ENCODE assay signal across 8 cellular contexts in the genomic region with DNA sequence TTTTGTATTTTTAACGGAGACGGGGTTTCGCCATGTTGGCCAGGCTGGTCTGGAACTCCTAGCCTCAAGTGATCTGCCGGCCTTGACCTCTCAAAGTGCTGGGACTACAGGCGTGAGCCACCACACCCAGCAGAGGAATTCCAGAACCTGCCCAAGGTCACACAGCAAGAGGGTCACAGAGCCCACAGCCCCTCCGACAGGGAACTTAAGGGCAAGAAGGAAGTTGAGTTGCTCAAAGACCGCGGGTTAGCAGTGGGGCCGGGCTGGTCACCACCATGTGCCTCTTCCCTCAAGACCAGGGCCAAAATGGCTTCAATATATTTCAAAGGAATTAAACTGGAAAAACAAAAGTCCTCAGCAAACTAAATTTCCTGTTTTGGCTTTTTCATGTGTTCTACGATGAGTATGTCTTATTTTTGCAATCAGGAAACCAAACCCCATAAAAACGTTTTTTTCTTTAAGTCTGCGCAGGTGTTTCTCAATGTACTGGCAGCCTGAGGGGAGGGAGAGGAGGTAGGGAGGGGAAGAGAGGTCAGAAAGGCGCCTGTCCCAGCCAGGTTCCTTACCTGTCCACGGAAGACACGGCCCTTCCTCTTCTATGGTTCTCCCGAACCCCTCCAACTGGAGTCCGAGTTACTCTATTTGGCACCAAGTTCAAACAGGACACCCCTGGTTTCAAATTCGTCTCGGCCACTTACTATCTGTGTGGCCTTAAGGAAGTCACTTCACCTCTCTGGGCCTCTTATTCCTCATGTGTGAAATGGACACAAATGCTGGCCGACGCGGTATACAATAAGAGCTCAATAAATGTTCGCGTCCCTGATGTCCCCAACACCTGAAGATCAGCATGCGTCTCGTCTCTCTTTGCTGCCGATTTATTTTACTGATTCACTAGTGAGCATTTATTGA. TPM values are rescaled to one million over a fixed set of nuclear protein-coding genes. Genes with fewer than 3 reads are reported as not detected.
DNase-seq lines count a peak whose midpoint lies in the region; ATAC-seq, FAIRE-seq and TF ChIP-seq lines count a peak whose summit lies in the region.

No MANE protein-coding gene starts in this region.

- peaks cover 3 to 11% of the 10 kb centered on the region in 2 donors for H3K36me3 Mint-ChIP-seq in activated T-cell treated with anti-CD3 and anti-CD28 coated beads, Interleukin-2, amount 50 U/mL, for 72 hours (ENCODE audit: insufficient read depth in 2 of 2)

- peak overlapping the region; percentile 87 for H2AFZ ChIP-seq in SK-N-SH (ENCODE audit: low read depth)

- no peaks in the 10 kb centered on the region for H3K9me2 ChIP-seq in SK-N-SH

- no peak for TF ChIP-seq RAD21 in SK-N-SH (IDR thresholded peaks at IDR 0.05; ENCODE audit: low read length)

- no peaks in the 10 kb centered on the region for H3K9me3 Mint-ChIP-seq in activated T-cell treated with anti-CD3 and anti-CD28 coated beads, Interleukin-2, amount 50 U/mL, for 72 hours

- no peak for TF ChIP-seq POLR2A in GM12892 (IDR thresholded peaks at IDR 0.05; ENCODE audit: low read depth, low read length)

- peak overlapping the region; percentile 71 for H3K9ac ChIP-seq in SK-N-SH

- H3K4me1 ChIP-seq in SK-N-SH (ENCODE audit: control insufficient read depth in 1 of 2, insufficient read depth in 2 of 2, low read depth in 1 of 2, low read length in 1 of 2) (peaks cover 0 to 13% of the 10 kb centered on the region in 2 experiments; a peak in 1 of 4 replicates), left ventricle myocardium inferior (peaks cover 42% of the 10 kb centered on the region)

- intact Hi-C loops in left ventricle myocardium inferior (cut with micrococcal nuclease) (no loop called here), sciatic nerve (cut with DNase I) (no loop called here)

- DNase-seq in SK-N-SH (no peak), left ventricle myocardium inferior (peak; percentile 36), sciatic nerve (ENCODE audit: low spot score) (peak; percentile 70), NCI-H187 treated with DMSO at 0.1 percent for 48 hours (lab: John Stamatoyannopoulos, UW) (no peak), GM12892 (ENCODE audit: insufficient read length) (no peak)
- peak in 1 of 2 donors; percentile 10 for DNase-seq in activated T-cell treated with anti-CD3 and anti-CD28 coated beads, Interleukin-2, amount 50 U/mL, for 72 hours

- H3K79me2 ChIP-seq in SK-N-SH (ENCODE audit: insufficient read depth), result no peaks in the 10 kb centered on the region

- H3K27ac ChIP-seq in SK-N-SH (ENCODE audit: low read depth in 2 of 2, low read length in 1 of 2) (peak overlapping the region in 1 of 2 experiments; percentile 51; a peak in 1 of 4 replicates), left ventricle myocardium inferior (replicated peaks) (peak overlapping the region; percentile 85)

- H3K4me1 Mint-ChIP-seq in activated T-cell treated with anti-CD3 and anti-CD28 coated beads, Interleukin-2, amount 50 U/mL, for 72 hours (ENCODE audit: low read depth), result peaks cover 27% of the 10 kb centered on the region

- H3K36me3 ChIP-seq in SK-N-SH (replicated peaks in 1 of 2; ENCODE audit: control insufficient read depth in 1 of 2, insufficient read depth in 2 of 2, low read length in 1 of 2), result no peaks in the 10 kb centered on the region
- peaks cover 22% of the 10 kb centered on the region for H3K36me3 ChIP-seq in left ventricle myocardium inferior

- H3K4me3 Mint-ChIP-seq in activated T-cell treated with anti-CD3 and anti-CD28 coated beads, Interleukin-2, amount 50 U/mL, for 72 hours, result peak overlapping the region; percentile 96 to 99

- ATAC-seq in SK-N-SH treated with all-trans-retinoic acid at 6 μM for 48 hours (no peak), HG03460 (IDR thresholded peaks at IDR 0.05; ENCODE audit: unreplicated experiment) (peak; percentile 17), sciatic nerve (peak; percentile 38)
- ATAC-seq in activated T-cell treated with anti-CD3 and anti-CD28 coated beads, Interleukin-2, amount 50 U/mL, for 72 hours (replicated peaks in 1 of 2), result peak; percentile 22 to 25

- H3K27ac Mint-ChIP-seq in activated T-cell treated with anti-CD3 and anti-CD28 coated beads, Interleukin-2, amount 50 U/mL, for 72 hours, result peak overlapping the region; percentile 92

- WGBS in SK-N-SH (ENCODE audit: low lambda C conversion rate), result 51% methylated on average over 27 of the region's 27 CpGs

- no peak for TF ChIP-seq CTCF in SK-N-SH (IDR thresholded peaks at IDR 0.05)
- no peak for TF ChIP-seq CTCF in left ventricle myocardium inferior (IDR thresholded peaks at IDR 0.05; ENCODE audit: borderline replicate concordance)

- no peaks in the 10 kb centered on the region for H4K20me1 ChIP-seq in SK-N-SH (ENCODE audit: insufficient read depth)

- TF ChIP-seq EP300 in SK-N-SH (IDR thresholded peaks at IDR 0.05; ENCODE audit: borderline replicate concordance in 1 of 2, low read depth in 1 of 2, low read length in 1 of 2), result no peak

- H3K27me3 Mint-ChIP-seq in activated T-cell treated with anti-CD3 and anti-CD28 coated beads, Interleukin-2, amount 50 U/mL, for 72 hours (ENCODE audit: low read depth), result no peaks in the 10 kb centered on the region

- no peaks in the 10 kb centered on the region for H3F3A ChIP-seq in SK-N-SH (replicated peaks; ENCODE audit: insufficient read depth)

- H3K27me3 ChIP-seq in SK-N-SH (ENCODE audit: insufficient read depth) (no peaks in the 10 kb centered on the region), left ventricle myocardium inferior (ENCODE audit: low read depth) (no peaks in the 10 kb centered on the region)

- H3K9me3 ChIP-seq in SK-N-SH (no peaks in the 10 kb centered on the region), left ventricle myocardium inferior (replicated peaks) (no peaks in the 10 kb centered on the region)

- POLR2A ChIA-PET in SK-N-SH (lab: Yijun Ruan, JAX), result interaction anchor here (0.5 kb wide), 1 partner anchor 88 kb away, joined by 3 read pairs; the partner anchor contains the start of gene SDSL

- FAIRE-seq in GM12892 (lab: Jason Lieb, UNC), result no peak

- H3K4me2 ChIP-seq in SK-N-SH, result peak overlapping the region; percentile 94

- H3K4me3 ChIP-seq in SK-N-SH (ENCODE audit: low read depth in 2 of 2, low read length in 1 of 2), result peak overlapping the region; percentile 63 to 76
- H3K4me3 ChIP-seq in left ventricle myocardium inferior, result peak overlapping the region; percentile 92

- CTCF ChIA-PET in SK-N-SH (lab: Yijun Ruan, JAX), result interaction anchor here (0.8 to 1.1 kb wide), 2 partner anchors 13 to 121 kb away, joined by 3 to 4 read pairs; no protein-coding TSS in a partner anchor

TF ChIP-seq in SK-N-SH, 30 proteins besides CTCF, POLR2A, EP300 and RAD21 (continues in another document):
- no peak for TF ChIP-seq MEF2A (IDR thresholded peaks at IDR 0.05; ENCODE audit: borderline replicate concordance, low read depth)
- no peak for TF ChIP-seq ELF1 (IDR thresholded peaks at IDR 0.05)

TF ChIP-seq in SK-N-SH treated with all-trans-retinoic acid at 6 μM for 48 hours, 23 proteins besides CTCF, POLR2A, EP300 and RAD21 (continues in another document):
- TF ChIP-seq PPARA (CRISPR knock-in tag; IDR thresholded peaks at IDR 0.05; ENCODE audit: borderline replicate concordance), result no peak
- TF ChIP-seq CSDC2 (CRISPR knock-in tag; IDR thresholded peaks at IDR 0.05), result no peak
- TF ChIP-seq BACH2 (CRISPR knock-in tag; IDR thresholded peaks at IDR 0.05; ENCODE audit: borderline replicate concordance), result no peak
- no peak for TF ChIP-seq ARNTL (CRISPR knock-in tag; IDR thresholded peaks at IDR 0.05; ENCODE audit: borderline replicate concordance, low read depth)
- no peak for TF ChIP-seq PATZ1 (CRISPR knock-in tag; IDR thresholded peaks at IDR 0.05; ENCODE audit: borderline replicate concordance)
- TF ChIP-seq RARB (CRISPR knock-in tag; IDR thresholded peaks at IDR 0.05), result no peak
- TF ChIP-seq ZFP3 (CRISPR knock-in tag; IDR thresholded peaks at IDR 0.05), result no peak
- no peak for TF ChIP-seq ZC3H10 (CRISPR knock-in tag; IDR thresholded peaks at IDR 0.05)
- no peak for TF ChIP-seq ZNF8 (CRISPR knock-in tag; IDR thresholded peaks at IDR 0.05)
- TF ChIP-seq OSR1 (CRISPR knock-in tag; IDR thresholded peaks at IDR 0.05), result no peak

RNA-seq across cellular contexts. Expression of gene SLC8B1, which starts 0.8 kb away (rescaled TPM):
- 12.0 and 12.9 TPM in 2 replicates for polyA plus RNA-seq in SK-N-SH (2012; rRNA removed)
- 6.1 and 6.3 TPM in 2 replicates for polyA plus RNA-seq in SK-N-SH (2012; cell fraction: cytosol; rRNA removed)
- polyA plus RNA-seq in SK-N-SH (2012; cell fraction: nucleus; rRNA removed), result 45.4 and 66.1 TPM in 2 replicates
- total RNA-seq in activated T-cell treated with anti-CD3 and anti-CD28 coated beads, Interleukin-2, amount 50 U/mL, for 72 hours, result 10 to 100 TPM; 25.9 to 27.4 TPM
- total RNA-seq in left ventricle myocardium inferior (9.2 TPM), sciatic nerve (34.3 TPM)
- polyA plus RNA-seq in GM12892 (2012; ENCODE audit: missing spikeins), result 4.2 TPM

RNA-seq across cellular contexts. Expression of gene PLBD2, which starts 24.3 kb away (rescaled TPM):
- polyA plus RNA-seq in SK-N-SH (2012; rRNA removed), result 12.1 and 15.2 TPM in 2 replicates
- 12.0 and 14.6 TPM in 2 replicates for polyA plus RNA-seq in SK-N-SH (2012; cell fraction: cytosol; rRNA removed)
- polyA plus RNA-seq in SK-N-SH (2012; cell fraction: nucleus; rRNA removed), result 17.4 and 19.8 TPM in 2 replicates
- 10 to 100 TPM; 13.2 to 14.7 TPM for total RNA-seq in activated T-cell treated with anti-CD3 and anti-CD28 coated beads, Interleukin-2, amount 50 U/mL, for 72 hours
- 28.9 TPM for total RNA-seq in left ventricle myocardium inferior
- 44.2 TPM for total RNA-seq in sciatic nerve
- polyA plus RNA-seq in GM12892 (2012; ENCODE audit: missing spikeins), result 5.5 TPM

Comparison
In these comparisons a context has a peak if more than half of its experiments do, and no peak if none do; other contexts are left out.
1. DNase-seq: peak in left ventricle myocardium inferior (single experiment) and sciatic nerve (single experiment); none in SK-N-SH (single experiment), NCI-H187 treated with DMSO at 0.1 percent for 48 hours (single experiment) and GM12892 (single experiment).